ENCODE assay signal across 1 cellular context in the genomic region with DNA sequence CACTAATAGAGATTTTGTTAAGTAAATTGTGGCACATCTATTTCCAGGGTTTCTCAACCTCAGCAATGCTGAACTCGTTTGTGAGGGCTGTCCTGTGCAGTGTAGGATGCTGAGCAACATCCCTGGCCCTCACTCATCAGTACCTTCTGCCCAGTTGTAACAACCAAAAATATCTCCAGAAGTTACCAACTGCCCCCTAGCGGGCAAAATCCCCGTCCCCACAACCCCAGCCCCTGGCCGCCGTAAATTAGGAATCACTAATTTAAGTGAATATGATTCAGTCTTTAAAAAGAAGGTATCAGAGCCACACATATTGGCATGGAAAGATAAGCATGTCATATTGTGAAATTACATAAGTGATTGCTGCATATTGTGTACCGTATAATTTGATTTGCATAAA.
TF ChIP-seq lines count a peak whose summit lies in the region.

No MANE protein-coding gene starts in this region.

TF ChIP-seq in endothelial cell of umbilical vein, 7 proteins besides CTCF, POLR2A, EP300 and RAD21 (continued from another document):
- TF ChIP-seq GATA2 (IDR thresholded peaks at IDR 0.05; ENCODE audit: insufficient read depth, insufficient read length, low read depth, low read length) (no peak), EZH2 (IDR thresholded peaks at IDR 0.05; ENCODE audit: borderline replicate concordance, low read depth, low read length, severe bottlenecking) (no peak), MYC (IDR thresholded peaks at IDR 0.05; ENCODE audit: low read depth, low read length) (no peak), POLR2AphosphoS5 (IDR thresholded peaks at IDR 0.05; ENCODE audit: insufficient read depth, low read depth, low read length) (no peak)
